Comparison of ENCODE assay signal across 1 cellular context in genomic region chr2:86037141-86037794, GRCh38.
TF ChIP-seq lines count a peak whose summit lies in the region.

No MANE protein-coding gene starts in this region.

TF ChIP-seq in WTC11, 78 proteins besides CTCF, POLR2A, EP300 and RAD21 (continued from another document):
- TF ChIP-seq ZNF532 (CRISPR knock-in tag; IDR thresholded peaks at IDR 0.05; ENCODE audit: borderline replicate concordance) (no peak), NR3C1 (CRISPR knock-in tag; conservative IDR thresholded peaks at IDR 0.05; ENCODE audit: low read depth) (no peak)
